In the genomic region with DNA sequence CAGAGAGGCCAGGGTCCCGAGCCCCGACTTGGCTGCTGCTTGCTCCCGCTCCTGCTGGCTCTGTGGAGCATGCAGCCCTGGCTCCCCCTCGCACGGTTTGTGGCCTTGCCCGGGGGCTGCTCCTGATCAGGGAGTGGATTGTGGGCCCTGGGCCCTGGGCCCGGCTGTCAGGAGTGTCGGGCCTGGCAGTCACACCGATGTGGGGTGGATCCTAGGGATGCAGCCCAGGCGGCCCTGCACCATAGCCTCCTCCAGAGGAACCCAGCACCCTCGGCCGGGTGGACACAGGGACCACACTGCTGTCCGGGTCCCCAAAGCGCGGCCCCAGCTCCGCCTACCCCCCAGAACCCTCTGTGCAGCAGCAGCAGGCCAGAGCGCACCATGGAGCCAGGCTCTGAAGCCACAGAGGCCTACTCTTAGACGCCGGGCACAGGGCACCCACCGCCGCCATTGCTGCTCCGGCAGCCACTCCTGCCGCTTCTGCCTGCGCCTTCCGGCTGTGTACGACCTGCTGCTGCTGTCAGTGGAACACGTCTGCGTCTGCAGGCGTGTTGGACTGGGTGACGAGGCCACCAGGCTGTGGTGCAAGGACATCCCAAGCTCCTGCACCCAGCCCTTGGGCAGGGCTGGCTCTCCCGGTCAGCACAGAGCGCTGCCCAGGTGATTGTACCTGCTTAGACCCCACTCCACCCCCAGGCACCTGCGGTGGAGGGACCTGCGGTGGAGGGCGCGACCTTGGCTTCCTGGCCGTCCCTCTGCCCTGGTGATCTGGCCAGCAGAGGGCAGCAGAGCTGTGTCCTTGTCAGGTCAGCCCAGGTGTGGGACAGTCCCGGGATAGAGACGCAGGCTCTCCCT, we compare ENCODE assay signal across 8 cellular contexts. TPM values are rescaled to one million over a fixed set of nuclear protein-coding genes. Genes with fewer than 3 reads are reported as not detected.
DNase-seq lines count a peak whose midpoint lies in the region; ATAC-seq and TF ChIP-seq lines count a peak whose summit lies in the region.

No MANE protein-coding gene starts in this region.

- no peak overlapping the region for H3K4me3 ChIP-seq in BE2C (ENCODE audit: low read depth, low read length)
- no peak overlapping the region for H3K4me3 ChIP-seq in epithelial cell of proximal tubule (ENCODE audit: low read depth, low read length)
- no peak overlapping the region for H3K4me3 ChIP-seq in naive thymus-derived CD4-positive, alpha-beta T cell (ENCODE audit: low read length)

- H3K36me3 Mint-ChIP-seq in naive thymus-derived CD4-positive, alpha-beta T cell = peaks cover 0 to 8% (median 3%) of the 10 kb centered on the region in 5 donors

- ATAC-seq in GM19397 (IDR thresholded peaks at IDR 0.05; ENCODE audit: unreplicated experiment) (peak; percentile 57), GM21360 (IDR thresholded peaks at IDR 0.05; ENCODE audit: unreplicated experiment) (no peak)
- ATAC-seq in naive thymus-derived CD4-positive, alpha-beta T cell = peak; percentile 92

- no peaks in the 10 kb centered on the region for H3K4me1 ChIP-seq in BE2C
- peaks cover 6 to 8% of the 10 kb centered on the region in 2 donors for H3K4me1 ChIP-seq in naive thymus-derived CD4-positive, alpha-beta T cell (ENCODE audit: control insufficient read depth in 2 of 2, insufficient read depth in 2 of 2, low read length in 2 of 2)

- peak overlapping the region in 1 of 9 donors; percentile 48 for H3K27ac Mint-ChIP-seq in naive thymus-derived CD4-positive, alpha-beta T cell

- intact Hi-C loops in naive thymus-derived CD4-positive, alpha-beta T cell (cut with micrococcal nuclease) = loop anchor here (1.0 to 10.0 kb wide), 4 partner anchors 179 to 490 kb away; no protein-coding TSS in a partner anchor

- no peaks in the 10 kb centered on the region for H3K9me3 Mint-ChIP-seq in naive thymus-derived CD4-positive, alpha-beta T cell

- no peaks in the 10 kb centered on the region for H3K27me3 Mint-ChIP-seq in naive thymus-derived CD4-positive, alpha-beta T cell

- H3K4me3 Mint-ChIP-seq in naive thymus-derived CD4-positive, alpha-beta T cell = peak overlapping the region in 2 of 10 donors; percentile 20 to 23

- H3K27ac ChIP-seq in naive thymus-derived CD4-positive, alpha-beta T cell (ENCODE audit: low read depth, low read length) = no peak overlapping the region

- TF ChIP-seq CTCF in BE2C (IDR thresholded peaks at IDR 0.05; ENCODE audit: low read depth, low read length) (peak; percentile 95), epithelial cell of proximal tubule (conservative IDR thresholded peaks at IDR 0.05; ENCODE audit: low read depth, low read length) (peak; percentile 92)

- POLR2A ChIA-PET in naive thymus-derived CD4-positive, alpha-beta T cell (lab: Charles Lee) = interaction anchor here (0.9 to 1.8 kb wide), 4 partner anchors 9 to 179 kb away, joined by 3 to 6 read pairs (median 4); no protein-coding TSS in a partner anchor

- peaks cover 0 to 23% (median 18%) of the 10 kb centered on the region in 7 donors for H3K4me1 Mint-ChIP-seq in naive thymus-derived CD4-positive, alpha-beta T cell

- CTCF ChIA-PET in naive thymus-derived CD4-positive, alpha-beta T cell (lab: Charles Lee) = interaction anchor here (0.6 to 10.0 kb wide), 19 partner anchors 9 to 962 kb away, joined by 3 to 189 read pairs (median 5); a partner anchor contains a TSS

- H3K36me3 ChIP-seq in BE2C = peaks cover 58% of the 10 kb centered on the region
- H3K36me3 ChIP-seq in naive thymus-derived CD4-positive, alpha-beta T cell (ENCODE audit: control insufficient read depth in 2 of 3, insufficient read depth in 3 of 3, low read length in 3 of 3) = peaks cover 0 to 75% (median 4%) of the 10 kb centered on the region in 3 experiments

- H3K27me3 ChIP-seq in BE2C = no peaks in the 10 kb centered on the region
- no peaks in the 10 kb centered on the region for H3K27me3 ChIP-seq in naive thymus-derived CD4-positive, alpha-beta T cell (ENCODE audit: control insufficient read depth in 2 of 2, insufficient read depth in 2 of 2, low read length in 2 of 2)

- DNase-seq in BE2C (peak; percentile 90), NCI-H69 (lab: John Stamatoyannopoulos, UW) (peak; percentile 59), epithelial cell of proximal tubule (ENCODE audit: low read depth) (no peak)
- DNase-seq in activated CD8-positive, alpha-beta memory T cell treated with anti-CD3 and anti-CD28 coated beads, Interleukin-2, amount 50 U/mL, for 4 hours = peak; percentile 86
- DNase-seq in naive thymus-derived CD4-positive, alpha-beta T cell = peak; percentile 57 to 85 (median 71)
- peak; percentile 64 for DNase-seq in stimulated activated naive CD4-positive, alpha-beta T cell treated with Interleukin-2 at 50 U/mL for 16 hours (lab: John Stamatoyannopoulos, UW)

- H3K9me3 ChIP-seq in BE2C = no peaks in the 10 kb centered on the region
- H3K9me3 ChIP-seq in naive thymus-derived CD4-positive, alpha-beta T cell (ENCODE audit: control insufficient read depth in 2 of 3, low read length in 3 of 3) = no peaks in the 10 kb centered on the region

RNA-seq across cellular contexts. Expression of a gene that starts 9.6 kb away (rescaled TPM):
- 105 TPM for polyA plus RNA-seq in BE2C (2012; ENCODE audit: insufficient read depth, insufficient read length, low read depth)
- 35.7 and 52.1 TPM in 2 replicates for total RNA-seq in epithelial cell of proximal tubule
- 10 to 100 TPM; 17.8 to 46.4 (median 20.6) TPM for total RNA-seq in naive thymus-derived CD4-positive, alpha-beta T cell
- polyA plus RNA-seq in naive thymus-derived CD4-positive, alpha-beta T cell = 10 to 100 TPM; 13.2 to 14.9 TPM

RNA-seq across cellular contexts. Expression of a gene that starts 28.7 kb away (rescaled TPM):
- polyA plus RNA-seq in BE2C (2012; ENCODE audit: insufficient read depth, insufficient read length, low read depth) = not detected
- total RNA-seq in epithelial cell of proximal tubule = 3.0 and 3.5 TPM in 2 replicates
- total RNA-seq in naive thymus-derived CD4-positive, alpha-beta T cell = 100 to 1,000 TPM; 280 to 877 (median 371) TPM
- polyA plus RNA-seq in naive thymus-derived CD4-positive, alpha-beta T cell = 100 to 1,000 TPM; 459 to 768 TPM

Comparison
In these comparisons a context has a peak if more than half of its experiments do, and no peak if none do; other contexts are left out.
1. RNA of a gene that starts 28.7 kb away (total RNA-seq): 280 to 877 TPM in naive thymus-derived CD4-positive, alpha-beta T cell; 3.0 to 3.5 TPM in epithelial cell of proximal tubule; every median in the first group is over 10 times any median in the second.